In the genomic region with DNA sequence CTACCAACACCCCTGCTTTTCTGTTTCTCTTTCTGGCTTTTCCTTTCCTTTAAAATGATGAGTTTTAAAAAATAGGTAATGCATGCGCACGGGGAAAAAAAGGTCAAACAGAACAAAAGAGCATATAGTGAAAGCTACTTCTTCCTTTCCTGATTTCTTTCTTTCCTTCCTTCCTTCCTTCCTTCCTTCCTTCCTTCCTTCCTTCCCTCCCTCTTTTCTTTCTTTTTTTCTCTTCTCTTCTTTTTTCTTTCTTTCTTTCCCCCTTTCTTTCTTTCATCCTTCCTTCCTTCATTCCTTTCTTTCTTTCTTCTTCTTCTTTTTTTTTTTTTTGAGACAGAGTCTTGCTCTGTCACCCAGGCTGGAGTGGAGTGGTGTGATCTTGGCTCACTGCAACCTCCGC, we compare ENCODE assay signal across 11 cellular contexts. TPM values are rescaled to one million over a fixed set of nuclear protein-coding genes. Genes with fewer than 3 reads are reported as not detected.
DNase-seq lines count a peak whose midpoint lies in the region; ATAC-seq and TF ChIP-seq lines count a peak whose summit lies in the region.
"Not testable (repeated sequence)": the region's sequence is repeated elsewhere in the genome, so short reads cannot be mapped to it uniquely, and the experiment has no call there.
"Had no signal": no experiment of that assay in that cellular context is flagged by ENCODE, and none has a peak within 500 bp of the region (broad histone marks: within the 10 kb centered on the region; RNA-seq: fewer than 3 reads in every experiment).

No MANE protein-coding gene starts in this region.

- not testable (repeated sequence) for H3K79me2 ChIP-seq in neural progenitor cell (ENCODE audit: low read depth)

- not testable (repeated sequence) for DNase-seq in activated naive CD4-positive, alpha-beta T cell treated with anti-CD3 and anti-CD28 coated beads, Interleukin-2, amount 10 ng/mL, durations not matched to agents 7 days and 5 days; chondrocyte (ENCODE audit: low spot score); neural progenitor cell (ENCODE audit: low spot score); stimulated activated naive B cell treated with anti-CD40 and anti-IgM and Interleukin-4, amounts not matched to agents 10 μg/mL and 1 μg/mL and 100 μg/mL, for 72 hours

- H2AFZ ChIP-seq in neural progenitor cell (replicated peaks): peak overlapping the region; percentile 9

- peak overlapping the region; percentile 88 for H3K4me2 ChIP-seq in BLaER1
- not testable (repeated sequence) for H3K4me2 ChIP-seq in neural progenitor cell

- POLR2A ChIA-PET in HEK293 (lab: Yijun Ruan, JAX): not testable (repeated sequence)

- not testable (repeated sequence) for H4K20me1 ChIP-seq in BLaER1; neural progenitor cell (ENCODE audit: low read depth)

- peak overlapping the region; percentile 12 for H3K27ac Mint-ChIP-seq in activated naive CD4-positive, alpha-beta T cell treated with anti-CD3 and anti-CD28 coated beads, Interleukin-2, amount 10 ng/mL, durations not matched to agents 7 days and 5 days
- peak overlapping the region; percentile 52 for H3K27ac Mint-ChIP-seq in chondrocyte (ENCODE audit: unreplicated experiment)
- H3K27ac Mint-ChIP-seq in neural progenitor cell: not testable (repeated sequence)
- H3K27ac Mint-ChIP-seq in stimulated activated naive B cell treated with anti-CD40 and anti-IgM and Interleukin-4, amounts not matched to agents 10 μg/mL and 1 μg/mL and 100 μg/mL, for 72 hours: peak overlapping the region; percentile 4

- not testable (repeated sequence) for H3K36me3 Mint-ChIP-seq in activated naive CD4-positive, alpha-beta T cell treated with anti-CD3 and anti-CD28 coated beads, Interleukin-2, amount 10 ng/mL, durations not matched to agents 7 days and 5 days; chondrocyte (ENCODE audit: low read depth); neural progenitor cell; stimulated activated naive B cell treated with anti-CD40 and anti-IgM and Interleukin-4, amounts not matched to agents 10 μg/mL and 1 μg/mL and 100 μg/mL, for 72 hours

- H3K4me3 Mint-ChIP-seq in activated naive CD4-positive, alpha-beta T cell treated with anti-CD3 and anti-CD28 coated beads, Interleukin-2, amount 10 ng/mL, durations not matched to agents 7 days and 5 days; chondrocyte (ENCODE audit: unreplicated experiment); neural progenitor cell; stimulated activated naive B cell treated with anti-CD40 and anti-IgM and Interleukin-4, amounts not matched to agents 10 μg/mL and 1 μg/mL and 100 μg/mL, for 72 hours: not testable (repeated sequence)

- H3K9ac ChIP-seq in BLaER1: peak overlapping the region; percentile 43; the same call in 1 of the 2 replicates
- not testable (repeated sequence) for H3K9ac ChIP-seq in neural progenitor cell

- H3K27me3 Mint-ChIP-seq in activated naive CD4-positive, alpha-beta T cell treated with anti-CD3 and anti-CD28 coated beads, Interleukin-2, amount 10 ng/mL, durations not matched to agents 7 days and 5 days: peaks cover 34% of the 10 kb centered on the region
- H3K27me3 Mint-ChIP-seq in chondrocyte (ENCODE audit: low read depth): peaks cover 53% of the 10 kb centered on the region
- not testable (repeated sequence) for H3K27me3 Mint-ChIP-seq in neural progenitor cell (ENCODE audit: insufficient read depth, low read depth); stimulated activated naive B cell treated with anti-CD40 and anti-IgM and Interleukin-4, amounts not matched to agents 10 μg/mL and 1 μg/mL and 100 μg/mL, for 72 hours

- H3K36me3 ChIP-seq in BLaER1; HEK293 (ENCODE audit: control insufficient read depth in 2 of 2, insufficient read depth in 1 of 2, low read length in 2 of 2); neural progenitor cell: not testable (repeated sequence)

- not testable (repeated sequence) for H3K27me3 ChIP-seq in BLaER1, neural progenitor cell

- H3K4me3 ChIP-seq in BLaER1; HEK293 (ENCODE audit: low read depth, low read length); neural progenitor cell: not testable (repeated sequence)

- not testable (repeated sequence) for TF ChIP-seq CTCF in HEK293 (tag by site-specific recombination; IDR thresholded peaks at IDR 0.05); chondrocyte (IDR thresholded peaks at IDR 0.05); neural progenitor cell (IDR thresholded peaks at IDR 0.05)

- CTCF ChIA-PET in HEK293 (lab: Yijun Ruan, JAX); activated naive CD4-positive, alpha-beta T cell treated with anti-CD3 and anti-CD28 coated beads, Interleukin-2, amount 10 ng/mL, durations not matched to agents 7 days and 5 days (lab: Charles Lee): not testable (repeated sequence)

- H3K9me3 ChIP-seq in BLaER1; HEK293 (ENCODE audit: control insufficient read depth, insufficient read depth, low read depth, low read length); neural progenitor cell (ENCODE audit: low read depth): not testable (repeated sequence)

- H3F3A ChIP-seq in neural progenitor cell (ENCODE audit: low read depth): not testable (repeated sequence)

- H3K27ac ChIP-seq in BLaER1: peak overlapping the region; percentile 55; the same call in 1 of the 2 replicates
- H3K27ac ChIP-seq in HEK293 (ENCODE audit: extremely low read depth, low read depth, low read length); neural progenitor cell: not testable (repeated sequence)

- ATAC-seq in stimulated activated naive B cell treated with anti-CD40 and anti-IgM and Interleukin-4, amounts not matched to agents 10 μg/mL and 1 μg/mL and 100 μg/mL, for 72 hours (replicated peaks): not testable (repeated sequence)

- H3K4me1 ChIP-seq in BLaER1: peaks cover 30% of the 10 kb centered on the region
- H3K4me1 ChIP-seq in HEK293 (ENCODE audit: control insufficient read depth, insufficient read depth, low read length): not testable (repeated sequence)
- H3K4me1 ChIP-seq in neural progenitor cell: peaks cover 25% of the 10 kb centered on the region

- H3K4me1 Mint-ChIP-seq in activated naive CD4-positive, alpha-beta T cell treated with anti-CD3 and anti-CD28 coated beads, Interleukin-2, amount 10 ng/mL, durations not matched to agents 7 days and 5 days; chondrocyte (ENCODE audit: low read depth): not testable (repeated sequence)
- peaks cover 10% of the 10 kb centered on the region for H3K4me1 Mint-ChIP-seq in neural progenitor cell
- peaks cover 0 to 11% of the 10 kb centered on the region in 2 donors for H3K4me1 Mint-ChIP-seq in stimulated activated naive B cell treated with anti-CD40 and anti-IgM and Interleukin-4, amounts not matched to agents 10 μg/mL and 1 μg/mL and 100 μg/mL, for 72 hours

- not testable (repeated sequence) for H3K9me3 Mint-ChIP-seq in activated naive CD4-positive, alpha-beta T cell treated with anti-CD3 and anti-CD28 coated beads, Interleukin-2, amount 10 ng/mL, durations not matched to agents 7 days and 5 days; chondrocyte (ENCODE audit: low read depth); neural progenitor cell; stimulated activated naive B cell treated with anti-CD40 and anti-IgM and Interleukin-4, amounts not matched to agents 10 μg/mL and 1 μg/mL and 100 μg/mL, for 72 hours

TF ChIP-seq in HEK293, 187 proteins besides CTCF, POLR2A, EP300 and RAD21:
- TF ChIP-seq ZNF366 (tag by site-specific recombination; conservative IDR thresholded peaks at IDR 0.05): peak; percentile 91

RNA-seq across cellular contexts. Expression of a gene that starts 35.5 kb away (rescaled TPM):
- total RNA-seq in chondrocyte (not detected in 3 replicates), neural progenitor cell (ENCODE audit: low replicate concordance) (0.40 TPM in 1 of 2 replicates, not detected in the other)
- total RNA-seq: A172; B cell; Calu3; CD4-positive, alpha-beta T cell; CD8-positive, alpha-beta T cell had no signal

RNA-seq across cellular contexts. Expression of a gene that starts 42.2 kb away (rescaled TPM):
- not detected in 3 replicates for total RNA-seq in chondrocyte
- 7.9 and 18.6 TPM in 2 replicates for total RNA-seq in neural progenitor cell (ENCODE audit: low replicate concordance)
- total RNA-seq: A172; B cell; Calu3; CD4-positive, alpha-beta T cell; CD8-positive, alpha-beta T cell had no signal
